ENCODE assay signal across 7 cellular contexts in genomic region chr7:7967909-7968543, GRCh38. TPM values are rescaled to one million over a fixed set of nuclear protein-coding genes. Genes with fewer than 3 reads are reported as not detected.
A peak's percentile ranks its signal among the peaks of the same experiment; 100 is the strongest.
DNase-seq lines count a peak whose midpoint lies in the region; ATAC-seq and TF ChIP-seq lines count a peak whose summit lies in the region.

No MANE protein-coding gene starts in this region.

- no TSS peak for BruUV-seq in HCT116 (replicated peaks; lab: Mats Ljungman, UMichigan)

- H3K79me2 ChIP-seq in HCT116 (ENCODE audit: insufficient read depth, low read length): no peaks in the 10 kb centered on the region; the same call in 1 of the 2 replicates

- ATAC-seq in HCT116 (no peak), HG03442 (IDR thresholded peaks at IDR 0.05; ENCODE audit: unreplicated experiment) (no peak), GM19467 (IDR thresholded peaks at IDR 0.05; ENCODE audit: unreplicated experiment) (no peak)
- no peak for ATAC-seq in stimulated activated effector memory CD8-positive, alpha-beta T cell treated with anti-CD3 and anti-CD28 coated beads, Interleukin-12 subunit alpha, Interleukin-12 subunit beta, amount 100 ng/mL, for 72 hours

- H3K4me3 Mint-ChIP-seq in T-helper 2 cell treated with Interferon-gamma antibody and Interleukin-4, amounts not matched to agents 5 μg/mL and 100 μg/mL, for 36 hours: peak overlapping the region; percentile 90
- H3K4me3 Mint-ChIP-seq in glutamatergic neuron (ENCODE audit: unreplicated experiment): peak overlapping the region; percentile 100
- H3K4me3 Mint-ChIP-seq in stimulated activated effector memory CD8-positive, alpha-beta T cell treated with anti-CD3 and anti-CD28 coated beads, Interleukin-12 subunit alpha, Interleukin-12 subunit beta, amount 100 ng/mL, for 72 hours: no peak overlapping the region

- H3K4me1 Mint-ChIP-seq in T-helper 2 cell treated with Interferon-gamma antibody and Interleukin-4, amounts not matched to agents 5 μg/mL and 100 μg/mL, for 36 hours (ENCODE audit: low read depth): peaks cover 16% of the 10 kb centered on the region
- H3K4me1 Mint-ChIP-seq in glutamatergic neuron (ENCODE audit: low read depth, unreplicated experiment): peaks cover 2% of the 10 kb centered on the region
- H3K4me1 Mint-ChIP-seq in stimulated activated effector memory CD8-positive, alpha-beta T cell treated with anti-CD3 and anti-CD28 coated beads, Interleukin-12 subunit alpha, Interleukin-12 subunit beta, amount 100 ng/mL, for 72 hours: peaks cover 9% of the 10 kb centered on the region

- RAD21 ChIA-PET in HCT116 (lab: Charles Lee; ENCODE audit: low non-redundant PET in 1 of 2, low total read pairs in 2 of 2, uncharacterized antibody in 2 of 2, unreplicated experiment in 2 of 2): no interaction called here

- no peaks in the 10 kb centered on the region for H3K9me3 ChIP-seq in HCT116 (ENCODE audit: control insufficient read depth in 1 of 2, insufficient read depth in 1 of 2, low read depth in 1 of 2, low read length in 2 of 2)

- H3K4me3 ChIP-seq in HCT116 (replicated peaks in 1 of 2; ENCODE audit: low read depth in 1 of 2, low read length in 2 of 2): peak overlapping the region; percentile 57 to 69

- no peaks in the 10 kb centered on the region for H3K36me3 Mint-ChIP-seq in T-helper 2 cell treated with Interferon-gamma antibody and Interleukin-4, amounts not matched to agents 5 μg/mL and 100 μg/mL, for 36 hours (ENCODE audit: low read depth)
- no peaks in the 10 kb centered on the region for H3K36me3 Mint-ChIP-seq in glutamatergic neuron (ENCODE audit: unreplicated experiment)
- peaks cover 6% of the 10 kb centered on the region for H3K36me3 Mint-ChIP-seq in stimulated activated effector memory CD8-positive, alpha-beta T cell treated with anti-CD3 and anti-CD28 coated beads, Interleukin-12 subunit alpha, Interleukin-12 subunit beta, amount 100 ng/mL, for 72 hours

- CTCF ChIA-PET in HCT116 (lab: Charles Lee): no interaction called here

- POLR2A ChIA-PET in HCT116 (lab: Charles Lee): interaction anchor here (1.4 kb wide), 1 partner anchor 12 kb away, joined by 3 read pairs; no protein-coding TSS in a partner anchor

- H3K9ac ChIP-seq in HCT116 (ENCODE audit: low read length): peak overlapping the region; percentile 26; the same call in 1 of the 2 replicates

- H3K4me2 ChIP-seq in HCT116 (ENCODE audit: low read length): peak overlapping the region; percentile 90

- H3K9me2 ChIP-seq in HCT116 (ENCODE audit: insufficient read depth): no peaks in the 10 kb centered on the region

- DNase-seq in HCT116 (ENCODE audit: low read depth, low spot score): no peak
- no peak for DNase-seq in T-helper 2 cell treated with Interferon-gamma antibody and Interleukin-4, amounts not matched to agents 5 μg/mL and 100 μg/mL, for 36 hours (ENCODE audit: low spot score)
- no peak for DNase-seq in glutamatergic neuron
- no peak for DNase-seq in stimulated activated effector memory CD8-positive, alpha-beta T cell treated with anti-CD3 and anti-CD28 coated beads, Interleukin-12 subunit alpha, Interleukin-12 subunit beta, amount 100 ng/mL, for 72 hours (ENCODE audit: low spot score in 2 of 2)
- no peak for DNase-seq in medulla oblongata (ENCODE audit: extremely low spot score)

- H3K4me1 ChIP-seq in HCT116 (ENCODE audit: control insufficient read depth in 1 of 2, insufficient read depth in 2 of 2, low read length in 2 of 2): peaks cover 3 to 16% of the 10 kb centered on the region in 2 experiments; a peak in 3 of 4 replicates

- intact Hi-C loops in HCT116 (cut with micrococcal nuclease): loop anchor here (2.0 kb wide), 1 partner anchor 29 kb away; no protein-coding TSS in a partner anchor

- no peak for TF ChIP-seq RAD21 in HCT116 (IDR thresholded peaks at IDR 0.05; ENCODE audit: low read depth)

- H3K27me3 Mint-ChIP-seq in T-helper 2 cell treated with Interferon-gamma antibody and Interleukin-4, amounts not matched to agents 5 μg/mL and 100 μg/mL, for 36 hours (ENCODE audit: low read depth): no peaks in the 10 kb centered on the region
- peaks cover 1% of the 10 kb centered on the region for H3K27me3 Mint-ChIP-seq in glutamatergic neuron (ENCODE audit: unreplicated experiment)

- no peaks in the 10 kb centered on the region for H3K36me3 ChIP-seq in HCT116 (ENCODE audit: control insufficient read depth in 1 of 2, insufficient read depth in 2 of 2, low read length in 2 of 2)

- peak overlapping the region; percentile 90 for H2AFZ ChIP-seq in HCT116 (ENCODE audit: low read depth, low read length, poor library complexity, severe bottlenecking)

- H4K20me1 ChIP-seq in HCT116 (ENCODE audit: insufficient read depth): no peaks in the 10 kb centered on the region

- no peak for TF ChIP-seq POLR2A in HCT116 (IDR thresholded peaks at IDR 0.05; ENCODE audit: borderline replicate concordance, extremely low read depth, insufficient read depth, insufficient read length)

- no peak overlapping the region for H3K27ac ChIP-seq in HCT116 (ENCODE audit: low read depth, low read length)

- TF ChIP-seq CTCF in HCT116 (IDR thresholded peaks at IDR 0.05 in 2 of 3, conservative IDR thresholded peaks at IDR 0.05 in 1 of 3; ENCODE audit: borderline replicate concordance in 1 of 3, insufficient read depth in 1 of 3, low read depth in 2 of 3, low read length in 2 of 3): no peak
- no peak for TF ChIP-seq CTCF in glutamatergic neuron (IDR thresholded peaks at IDR 0.05; ENCODE audit: partially characterized antibody, unreplicated experiment)

- H3K27ac Mint-ChIP-seq in T-helper 2 cell treated with Interferon-gamma antibody and Interleukin-4, amounts not matched to agents 5 μg/mL and 100 μg/mL, for 36 hours: peak overlapping the region; percentile 98
- H3K27ac Mint-ChIP-seq in glutamatergic neuron (ENCODE audit: unreplicated experiment): no peak overlapping the region
- H3K27ac Mint-ChIP-seq in stimulated activated effector memory CD8-positive, alpha-beta T cell treated with anti-CD3 and anti-CD28 coated beads, Interleukin-12 subunit alpha, Interleukin-12 subunit beta, amount 100 ng/mL, for 72 hours: peak overlapping the region; percentile 84

- H3K27me3 ChIP-seq in HCT116 (ENCODE audit: insufficient read depth, low read length): no peaks in the 10 kb centered on the region

- no peaks in the 10 kb centered on the region for H3K9me3 Mint-ChIP-seq in T-helper 2 cell treated with Interferon-gamma antibody and Interleukin-4, amounts not matched to agents 5 μg/mL and 100 μg/mL, for 36 hours
- H3K9me3 Mint-ChIP-seq in glutamatergic neuron (ENCODE audit: unreplicated experiment): peaks cover 4% of the 10 kb centered on the region
- no peaks in the 10 kb centered on the region for H3K9me3 Mint-ChIP-seq in stimulated activated effector memory CD8-positive, alpha-beta T cell treated with anti-CD3 and anti-CD28 coated beads, Interleukin-12 subunit alpha, Interleukin-12 subunit beta, amount 100 ng/mL, for 72 hours

TF ChIP-seq in HCT116, 20 proteins besides CTCF, POLR2A, EP300 and RAD21:
- no peak for TF ChIP-seq EZH2phosphoT487 (IDR thresholded peaks at IDR 0.05; ENCODE audit: borderline replicate concordance)
- peak; percentile 45 for TF ChIP-seq SIN3A (IDR thresholded peaks at IDR 0.05; ENCODE audit: low read depth)
- 0 out of 2 replicates have a peak, but pooled peaks have one; percentile 3 for TF ChIP-seq CBX3 (IDR thresholded peaks at IDR 0.05; ENCODE audit: low read depth)
- TF ChIP-seq, protein P1, sequence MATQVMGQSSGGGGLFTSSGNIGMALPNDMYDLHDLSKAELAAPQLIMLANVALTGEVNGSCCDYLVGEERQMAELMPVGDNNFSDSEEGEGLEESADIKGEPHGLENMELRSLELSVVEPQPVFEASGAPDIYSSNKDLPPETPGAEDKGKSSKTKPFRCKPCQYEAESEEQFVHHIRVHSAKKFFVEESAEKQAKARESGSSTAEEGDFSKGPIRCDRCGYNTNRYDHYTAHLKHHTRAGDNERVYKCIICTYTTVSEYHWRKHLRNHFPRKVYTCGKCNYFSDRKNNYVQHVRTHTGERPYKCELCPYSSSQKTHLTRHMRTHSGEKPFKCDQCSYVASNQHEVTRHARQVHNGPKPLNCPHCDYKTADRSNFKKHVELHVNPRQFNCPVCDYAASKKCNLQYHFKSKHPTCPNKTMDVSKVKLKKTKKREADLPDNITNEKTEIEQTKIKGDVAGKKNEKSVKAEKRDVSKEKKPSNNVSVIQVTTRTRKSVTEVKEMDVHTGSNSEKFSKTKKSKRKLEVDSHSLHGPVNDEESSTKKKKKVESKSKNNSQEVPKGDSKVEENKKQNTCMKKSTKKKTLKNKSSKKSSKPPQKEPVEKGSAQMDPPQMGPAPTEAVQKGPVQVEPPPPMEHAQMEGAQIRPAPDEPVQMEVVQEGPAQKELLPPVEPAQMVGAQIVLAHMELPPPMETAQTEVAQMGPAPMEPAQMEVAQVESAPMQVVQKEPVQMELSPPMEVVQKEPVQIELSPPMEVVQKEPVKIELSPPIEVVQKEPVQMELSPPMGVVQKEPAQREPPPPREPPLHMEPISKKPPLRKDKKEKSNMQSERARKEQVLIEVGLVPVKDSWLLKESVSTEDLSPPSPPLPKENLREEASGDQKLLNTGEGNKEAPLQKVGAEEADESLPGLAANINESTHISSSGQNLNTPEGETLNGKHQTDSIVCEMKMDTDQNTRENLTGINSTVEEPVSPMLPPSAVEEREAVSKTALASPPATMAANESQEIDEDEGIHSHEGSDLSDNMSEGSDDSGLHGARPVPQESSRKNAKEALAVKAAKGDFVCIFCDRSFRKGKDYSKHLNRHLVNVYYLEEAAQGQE (IDR thresholded peaks at IDR 0.05; ENCODE audit: low read depth): no peak
- no peak for TF ChIP-seq ZFX (IDR thresholded peaks at IDR 0.05)
TF ChIP-seq in HCT116: peak in this region for 2.

RNA-seq across cellular contexts. Expression of gene GLCCI1, which starts 0.6 kb away (rescaled TPM):
- 4.6 TPM for total RNA-seq in HCT116 (2021; ENCODE audit: unreplicated experiment)
- polyA plus RNA-seq in HCT116 (2012): 2.5 and 5.2 TPM in 2 replicates
- 30.7 TPM for total RNA-seq in glutamatergic neuron (ENCODE audit: unreplicated experiment)
